In genomic region chr6:37175332-37176267, GRCh38 we compare ENCODE assay signal across 1 cellular context.
TF ChIP-seq lines count a peak whose summit lies in the region.

No MANE protein-coding gene starts in this region.

TF ChIP-seq in K562, 482 proteins besides CTCF, POLR2A, EP300 and RAD21 (continued from another document and continues in another):
- TF ChIP-seq ZBTB11 (CRISPR knock-in tag; IDR thresholded peaks at IDR 0.05), result no peak
- TF ChIP-seq SMARCC2 (IDR thresholded peaks at IDR 0.05; ENCODE audit: low read depth), result no peak
- no peak for TF ChIP-seq GATAD2B (IDR thresholded peaks at IDR 0.05; ENCODE audit: borderline replicate concordance)
- peak; percentile 89 for TF ChIP-seq ATF4 (CRISPR knock-in tag; IDR thresholded peaks at IDR 0.05)
- TF ChIP-seq ELF2 (CRISPR knock-in tag; IDR thresholded peaks at IDR 0.05), result peak; percentile 93
- peak; percentile 83 for TF ChIP-seq KLF13 (tag; IDR thresholded peaks at IDR 0.05; ENCODE audit: borderline replicate concordance, low read depth)
- no peak for TF ChIP-seq ARID4B (CRISPR knock-in tag; IDR thresholded peaks at IDR 0.05)
- TF ChIP-seq ARID3B (CRISPR knock-in tag; IDR thresholded peaks at IDR 0.05; ENCODE audit: borderline replicate concordance), result peak; percentile 59; the same call in 1 of the 2 replicates
- no peak for TF ChIP-seq ZZZ3 (IDR thresholded peaks at IDR 0.05)
- TF ChIP-seq HDAC8 (tag; IDR thresholded peaks at IDR 0.05), result no peak
- TF ChIP-seq ZBTB1 (CRISPR knock-in tag; IDR thresholded peaks at IDR 0.05; ENCODE audit: borderline replicate concordance, low read depth), result no peak
- TF ChIP-seq ZNF408 (CRISPR knock-in tag; IDR thresholded peaks at IDR 0.05; ENCODE audit: low read depth), result no peak
- no peak; a peak in 1 of 4 replicates for TF ChIP-seq TRIM24 (IDR thresholded peaks at IDR 0.05)
- no peak; the same call in none of the 2 replicates for TF ChIP-seq ZNF134 (CRISPR knock-in tag; conservative IDR thresholded peaks at IDR 0.05)
- no peak for TF ChIP-seq FIP1L1 (IDR thresholded peaks at IDR 0.05; ENCODE audit: low read depth, low read length, poor library complexity, severe bottlenecking)
- no peak for TF ChIP-seq SIX5 (IDR thresholded peaks at IDR 0.05; ENCODE audit: borderline replicate concordance in 1 of 2, insufficient read depth in 1 of 2, low read depth in 1 of 2, low read length in 2 of 2)
- TF ChIP-seq E2F4 (CRISPR knock-in tag; IDR thresholded peaks at IDR 0.05; ENCODE audit: low read depth), result no peak
- TF ChIP-seq ZC3H4 (CRISPR knock-in tag; IDR thresholded peaks at IDR 0.05; ENCODE audit: borderline replicate concordance), result no peak
- TF ChIP-seq TFAM (CRISPR knock-in tag; conservative IDR thresholded peaks at IDR 0.05), result no peak
- TF ChIP-seq TBP (optimal IDR thresholded peaks at IDR 0.05; ENCODE audit: low read depth, low read length), result no peak
- no peak for TF ChIP-seq STAT6 (CRISPR knock-in tag; IDR thresholded peaks at IDR 0.05)
- no peak for TF ChIP-seq C11orf30 (IDR thresholded peaks at IDR 0.05; ENCODE audit: low read depth)
- no peak for TF ChIP-seq CREB3L1 (IDR thresholded peaks at IDR 0.05; ENCODE audit: borderline replicate concordance, low read depth)
- TF ChIP-seq IRF9 (tag; IDR thresholded peaks at IDR 0.05), result no peak
- peak; percentile 7; the same call in 1 of the 2 replicates for TF ChIP-seq FOXM1 (IDR thresholded peaks at IDR 0.05; ENCODE audit: low read depth)
- no peak for TF ChIP-seq FOXM1 (CRISPR knock-in tag; IDR thresholded peaks at IDR 0.05; ENCODE audit: low read depth)
- no peak for TF ChIP-seq SIN3B (IDR thresholded peaks at IDR 0.05; ENCODE audit: low read depth)
- no peak for TF ChIP-seq ZNF311 (CRISPR knock-in tag; IDR thresholded peaks at IDR 0.05)
- TF ChIP-seq ZFX (CRISPR knock-in tag; IDR thresholded peaks at IDR 0.05), result peak; percentile 43; the same call in 1 of the 2 replicates
- TF ChIP-seq RBM14 (IDR thresholded peaks at IDR 0.05; ENCODE audit: borderline replicate concordance, insufficient read depth, low read depth, low read length), result no peak
- TF ChIP-seq NFYB (IDR thresholded peaks at IDR 0.05; ENCODE audit: extremely low read depth, insufficient read length), result no peak
- no peak for TF ChIP-seq PPARD (CRISPR knock-in tag; IDR thresholded peaks at IDR 0.05)
- peak; percentile 21 for TF ChIP-seq ZNF589 (CRISPR knock-in tag; IDR thresholded peaks at IDR 0.05; ENCODE audit: low read depth)
- peak; percentile 21 for TF ChIP-seq NUFIP1 (IDR thresholded peaks at IDR 0.05; ENCODE audit: partially characterized antibody)
- peak; percentile 94 for TF ChIP-seq HEY1 (CRISPR knock-in tag; IDR thresholded peaks at IDR 0.05; ENCODE audit: borderline replicate concordance)
- TF ChIP-seq ARNT (IDR thresholded peaks at IDR 0.05), result no peak
- TF ChIP-seq JUNB (CRISPR knock-in tag; conservative IDR thresholded peaks at IDR 0.05), result peak; percentile 57
- TF ChIP-seq ZFP36 (IDR thresholded peaks at IDR 0.05; ENCODE audit: low read depth, low read length, partially characterized antibody), result no peak
- no peak for TF ChIP-seq PRMT5 (CRISPR knock-in tag; IDR thresholded peaks at IDR 0.05)
- no peak for TF ChIP-seq DNMT1 (IDR thresholded peaks at IDR 0.05)
- TF ChIP-seq ZNF232 (CRISPR knock-in tag; IDR thresholded peaks at IDR 0.05), result no peak
- TF ChIP-seq MYBL2 (IDR thresholded peaks at IDR 0.05; ENCODE audit: low read depth), result no peak
- TF ChIP-seq MYBL2 (CRISPR knock-in tag; IDR thresholded peaks at IDR 0.05; ENCODE audit: borderline replicate concordance), result no peak
- no peak for TF ChIP-seq ZBTB34 (CRISPR knock-in tag; IDR thresholded peaks at IDR 0.05)
